In the genomic region with DNA sequence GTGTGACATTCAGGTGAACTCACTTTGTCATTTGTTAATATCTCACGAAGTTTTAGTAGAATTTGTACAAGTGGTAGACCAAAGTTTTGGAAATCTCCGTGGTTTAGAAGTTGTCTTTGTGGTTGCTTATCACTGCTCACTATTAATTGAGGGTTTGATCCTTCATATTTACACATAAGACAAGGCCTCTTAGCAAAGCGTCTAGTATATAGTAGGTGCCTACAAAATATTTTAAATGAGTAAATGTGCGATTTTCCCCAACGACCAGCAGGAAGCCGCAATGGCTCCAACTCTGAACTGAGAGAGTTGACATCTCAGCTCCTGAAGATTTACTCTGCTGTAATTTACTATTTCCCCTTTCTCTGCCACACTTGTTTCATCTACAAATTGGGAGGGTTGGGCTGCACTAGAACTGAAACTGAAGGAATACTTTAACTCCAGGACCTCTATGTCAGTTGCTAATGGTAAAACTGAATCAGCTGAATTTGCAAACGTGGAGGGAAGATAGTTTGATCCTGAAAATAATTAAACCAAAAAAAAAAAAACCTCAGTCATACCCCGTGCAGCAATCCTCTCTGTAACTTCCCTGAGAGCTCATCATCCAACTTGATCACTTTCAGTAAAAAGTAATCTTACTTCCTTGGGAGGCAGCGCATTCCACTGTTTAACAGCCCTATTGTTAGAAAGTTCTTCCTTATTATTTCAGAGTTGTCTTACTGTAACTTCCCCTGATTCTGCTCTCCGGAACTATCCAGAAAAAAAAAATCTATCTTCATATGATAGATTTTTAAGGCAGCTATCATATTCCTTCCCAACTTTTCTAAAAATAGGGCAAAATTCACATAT, we compare ENCODE assay signal across 1 cellular context.
TF ChIP-seq lines count a peak whose summit lies in the region.

No MANE protein-coding gene starts in this region.

TF ChIP-seq in IMR-90, 13 proteins besides CTCF, POLR2A, EP300 and RAD21:
- no peak for TF ChIP-seq SMC3 (IDR thresholded peaks at IDR 0.05; ENCODE audit: low read depth, low read length)
- no peak for TF ChIP-seq CEBPB (IDR thresholded peaks at IDR 0.05; ENCODE audit: low read depth, low read length)
- TF ChIP-seq MAZ (IDR thresholded peaks at IDR 0.05; ENCODE audit: borderline replicate concordance, low read depth, low read length) = no peak
- no peak for TF ChIP-seq FOS (IDR thresholded peaks at IDR 0.05; ENCODE audit: low read depth, low read length)
